Comparison of ENCODE assay signal across 21 cellular contexts in the genomic region with DNA sequence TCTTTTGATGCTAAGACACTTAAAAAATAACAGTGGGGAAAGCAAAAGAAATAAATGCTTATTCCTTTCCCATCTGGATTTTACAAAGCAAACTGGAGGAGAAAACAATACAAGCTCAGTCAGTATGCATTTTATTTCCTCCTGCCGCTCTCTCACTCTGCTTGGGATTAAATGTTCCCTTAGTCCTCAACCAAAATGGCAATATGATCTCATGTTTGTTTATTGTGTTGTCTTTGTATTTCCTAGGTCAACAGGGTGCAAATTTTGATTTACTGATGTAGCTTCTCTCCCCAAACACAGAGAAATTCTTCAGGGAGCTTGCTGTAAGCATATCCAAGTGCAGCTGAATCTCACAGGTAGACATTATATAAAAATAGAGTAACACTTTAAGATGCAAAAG.
"Had no signal": no experiment of that assay in that cellular context is flagged by ENCODE, and none has a peak within 500 bp of the region (broad histone marks: within the 10 kb centered on the region; RNA-seq: fewer than 3 reads in every experiment).

No MANE protein-coding gene starts in this region.

- H3K9me3 ChIP-seq: heart right ventricle, left lung, vagina had no signal

- H3K4me3 Mint-ChIP-seq: activated B cell treated with CpG ODN at 0.5 μM for 24 hours; activated naive CD8-positive, alpha-beta T cell treated with anti-CD3 and anti-CD28 coated beads for 36 hours; naive thymus-derived CD4-positive, alpha-beta T cell; T-helper 1 cell treated with Interleukin-12 subunit alpha and Interleukin-12 subunit beta and Interleukin-4 antibody, amounts not matched to agents 30 μg/mL and 1 μg/mL, for 36 hours had no signal

- H3K4me3 ChIP-seq: heart right ventricle, left lung, lung, vagina had no signal

- H3K4me1 Mint-ChIP-seq: activated B cell treated with CpG ODN at 0.5 μM for 24 hours had no signal

- H3K27ac ChIP-seq: heart right ventricle, left lung, vagina had no signal

- H3K27me3 ChIP-seq: heart right ventricle, left lung, vagina had no signal

- H3K27ac Mint-ChIP-seq: activated B cell treated with CpG ODN at 0.5 μM for 24 hours; activated naive CD8-positive, alpha-beta T cell treated with anti-CD3 and anti-CD28 coated beads for 36 hours; naive thymus-derived CD4-positive, alpha-beta T cell; progenitor cell of endocrine pancreas; T-helper 1 cell treated with Interleukin-12 subunit alpha and Interleukin-12 subunit beta and Interleukin-4 antibody, amounts not matched to agents 30 μg/mL and 1 μg/mL, for 36 hours had no signal

- H3K4me1 ChIP-seq: heart right ventricle, left lung, vagina had no signal

- H3K27me3 Mint-ChIP-seq: activated B cell treated with CpG ODN at 0.5 μM for 24 hours; activated naive CD8-positive, alpha-beta T cell treated with anti-CD3 and anti-CD28 coated beads for 36 hours had no signal

- ATAC-seq: heart right ventricle; left lung; naive thymus-derived CD4-positive, alpha-beta T cell had no signal

- H3K9me3 Mint-ChIP-seq: activated B cell treated with CpG ODN at 0.5 μM for 24 hours; naive thymus-derived CD4-positive, alpha-beta T cell; T-helper 1 cell treated with Interleukin-12 subunit alpha and Interleukin-12 subunit beta and Interleukin-4 antibody, amounts not matched to agents 30 μg/mL and 1 μg/mL, for 36 hours had no signal

- DNase-seq: activated B cell treated with CpG ODN at 0.5 μM for 24 hours; activated CD4-positive, alpha-beta T cell treated with anti-CD3 and anti-CD28 coated beads for 4 hours; activated CD4-positive, alpha-beta T cell treated with anti-CD3 and anti-CD28 coated beads, Interleukin-2, amount 50 U/mL, for 48 hours; activated naive CD4-positive, alpha-beta T cell treated with Interleukin-2 at 50 U/mL for 16 hours; activated naive CD8-positive, alpha-beta T cell treated with anti-CD3 and anti-CD28 coated beads for 36 hours; activated T-cell treated with anti-CD3 and anti-CD28 coated beads, Interleukin-2, amount 50 U/mL, for 48 hours; amniotic stem cell; cerebellar nuclear complex; cortex of kidney; heart right ventricle; kidney; left lung; naive thymus-derived CD4-positive, alpha-beta T cell; stimulated activated CD4-positive, alpha-beta T cell treated with anti-CD3 and anti-CD28 coated beads, Interleukin-4, amount 100 ng/mL, for 24 hours; stimulated activated naive CD4-positive, alpha-beta T cell treated with Interleukin-2 at 50 U/mL for 16 hours; T1000; trophoblast cell had no signal

- H3K36me3 ChIP-seq: heart right ventricle, left lung, vagina had no signal
